14 cellular contexts compared by ENCODE assay signal in genomic region chr5:167294861-167295685, GRCh38.
A peak's percentile ranks its signal among the peaks of the same experiment; 100 is the strongest.
DNase-seq lines count a peak whose midpoint lies in the region; ATAC-seq and TF ChIP-seq lines count a peak whose summit lies in the region.
"Had no signal": no experiment of that assay in that cellular context is flagged by ENCODE, and none has a peak within 500 bp of the region (broad histone marks: within the 10 kb centered on the region; RNA-seq: fewer than 3 reads in every experiment).

No MANE protein-coding gene starts in this region.

- intact Hi-C loops in MCF 10A (cut with micrococcal nuclease): no loop called here
- intact Hi-C loops in breast epithelium (cut with DNase I; ENCODE audit: low total_unique reads): no loop called here
- intact Hi-C loops in body of pancreas (cut with DNase I): no loop called here
- intact Hi-C loops in esophagus muscularis mucosa (cut with DNase I): no loop called here

- H3K27ac ChIP-seq in breast epithelium (no peak overlapping the region), body of pancreas (no peak overlapping the region), esophagus muscularis mucosa (replicated peaks in 1 of 4) (no peak overlapping the region)
- H3K27ac ChIP-seq: C4-2B, cardiac muscle cell, prostate gland had no signal

- TF ChIP-seq POLR2A in breast epithelium (IDR thresholded peaks at IDR 0.05): no peak
- TF ChIP-seq POLR2A in body of pancreas (IDR thresholded peaks at IDR 0.05): no peak
- no peak for TF ChIP-seq POLR2A in GM18505 (IDR thresholded peaks at IDR 0.05; ENCODE audit: borderline replicate concordance, extremely low read depth, insufficient read depth, insufficient read length)
- no peak for TF ChIP-seq POLR2A in esophagus muscularis mucosa (IDR thresholded peaks at IDR 0.05; ENCODE audit: low read depth)

- WGBS in body of pancreas, 2 donors: 62 to 71% methylated on average over 3 of the region's 3 CpGs
- 50% methylated on average over 3 of the region's 3 CpGs for WGBS in esophagus muscularis mucosa

- H3K9me3 ChIP-seq in breast epithelium: no peaks in the 10 kb centered on the region
- no peaks in the 10 kb centered on the region for H3K9me3 ChIP-seq in body of pancreas
- H3K9me3 ChIP-seq in esophagus muscularis mucosa: no peaks in the 10 kb centered on the region
- H3K9me3 ChIP-seq: prostate gland had no signal

- peak overlapping the region; percentile 62 for H3K4me3 Mint-ChIP-seq in MCF 10A (ENCODE audit: unreplicated experiment)
- H3K4me3 Mint-ChIP-seq in stimulated activated naive CD8-positive, alpha-beta T cell treated with anti-CD3 and anti-CD28 coated beads, Interleukin-15, amount 100 ng/mL, for 72 hours: no peak overlapping the region

- peaks cover 4% of the 10 kb centered on the region for H3K36me3 Mint-ChIP-seq in MCF 10A (ENCODE audit: insufficient read depth, unreplicated experiment)

- H3K4me3 ChIP-seq in breast epithelium (no peak overlapping the region), body of pancreas (no peak overlapping the region), esophagus muscularis mucosa (no peak overlapping the region)
- H3K4me3 ChIP-seq: cardiac muscle cell, prostate gland had no signal

- POLR2A ChIA-PET in MCF 10A (lab: Yijun Ruan, JAX): interaction anchor here (0.6 to 2.4 kb wide), 17 partner anchors 10 to 1178 kb away, joined by 3 to 30 read pairs (median 3); no protein-coding TSS in a partner anchor

- H3K4me1 ChIP-seq in breast epithelium (no peaks in the 10 kb centered on the region), body of pancreas (no peaks in the 10 kb centered on the region), esophagus muscularis mucosa (peaks cover 0 to 16% (median 8%) of the 10 kb centered on the region in 4 donors)
- H3K4me1 ChIP-seq: prostate gland had no signal

- H3K27ac Mint-ChIP-seq in MCF 10A (ENCODE audit: low read depth, unreplicated experiment): peak overlapping the region; percentile 90
- H3K27ac Mint-ChIP-seq in stimulated activated naive CD8-positive, alpha-beta T cell treated with anti-CD3 and anti-CD28 coated beads, Interleukin-15, amount 100 ng/mL, for 72 hours: no peak overlapping the region

- no peaks in the 10 kb centered on the region for H3K36me3 ChIP-seq in breast epithelium
- no peaks in the 10 kb centered on the region for H3K36me3 ChIP-seq in body of pancreas (replicated peaks in 1 of 2; ENCODE audit: insufficient read depth in 1 of 2, low read depth in 2 of 2)
- H3K36me3 ChIP-seq in esophagus muscularis mucosa: no peaks in the 10 kb centered on the region
- H3K36me3 ChIP-seq: cardiac muscle cell, prostate gland had no signal

- peaks cover 9% of the 10 kb centered on the region for H3K9me3 Mint-ChIP-seq in MCF 10A (ENCODE audit: unreplicated experiment)
- H3K9me3 Mint-ChIP-seq in stimulated activated naive CD8-positive, alpha-beta T cell treated with anti-CD3 and anti-CD28 coated beads, Interleukin-15, amount 100 ng/mL, for 72 hours: peaks cover 24 to 25% of the 10 kb centered on the region in 2 donors

- H3K4me1 Mint-ChIP-seq in MCF 10A (ENCODE audit: insufficient read depth, unreplicated experiment): peaks cover 44% of the 10 kb centered on the region
- H3K4me1 Mint-ChIP-seq in stimulated activated naive CD8-positive, alpha-beta T cell treated with anti-CD3 and anti-CD28 coated beads, Interleukin-15, amount 100 ng/mL, for 72 hours: no peaks in the 10 kb centered on the region

- no TSS peak for BruUV-seq in MCF 10A (replicated peaks; lab: Mats Ljungman, UMichigan)

- TF ChIP-seq EP300 in esophagus muscularis mucosa (IDR thresholded peaks at IDR 0.05): no peak

- ATAC-seq in body of pancreas: peak; percentile 47
- no peak for ATAC-seq in GM18505 (IDR thresholded peaks at IDR 0.05; ENCODE audit: unreplicated experiment)
- no peak for ATAC-seq in stimulated activated naive CD8-positive, alpha-beta T cell treated with anti-CD3 and anti-CD28 coated beads, Interleukin-15, amount 100 ng/mL, for 72 hours

- TF ChIP-seq CTCF in MCF 10A (IDR thresholded peaks at IDR 0.05; ENCODE audit: unreplicated experiment): no peak
- no peak for TF ChIP-seq CTCF in breast epithelium (IDR thresholded peaks at IDR 0.05)
- no peak for TF ChIP-seq CTCF in body of pancreas (IDR thresholded peaks at IDR 0.05)
- no peak for TF ChIP-seq CTCF in esophagus muscularis mucosa (IDR thresholded peaks at IDR 0.05)

- H3K27me3 ChIP-seq in breast epithelium (no peaks in the 10 kb centered on the region), body of pancreas (no peaks in the 10 kb centered on the region), esophagus muscularis mucosa (no peaks in the 10 kb centered on the region)
- H3K27me3 ChIP-seq: cardiac muscle cell had no signal

- peak; percentile 93 for DNase-seq in MCF 10A (ENCODE audit: unreplicated experiment)
- DNase-seq in breast epithelium (ENCODE audit: low spot score in 2 of 2): no peak
- DNase-seq in body of pancreas: no peak
- peak; percentile 61 for DNase-seq in iPS-NIHi7 (ENCODE audit: extremely low spot score)
- DNase-seq in activated CD4-positive, alpha-beta T cell treated with anti-CD3 and anti-CD28 coated beads for 1 hour: no peak
- no peak for DNase-seq in stimulated activated naive CD8-positive, alpha-beta T cell treated with anti-CD3 and anti-CD28 coated beads, Interleukin-15, amount 100 ng/mL, for 72 hours
- DNase-seq in esophagus muscularis mucosa (ENCODE audit: extremely low spot score): no peak
- DNase-seq: activated CD4-positive, CD25-positive, alpha-beta regulatory T cell; KG1; substantia nigra had no signal

- H3K27me3 Mint-ChIP-seq in MCF 10A (ENCODE audit: insufficient read depth, unreplicated experiment): no peaks in the 10 kb centered on the region
- peaks cover 5% of the 10 kb centered on the region for H3K27me3 Mint-ChIP-seq in stimulated activated naive CD8-positive, alpha-beta T cell treated with anti-CD3 and anti-CD28 coated beads, Interleukin-15, amount 100 ng/mL, for 72 hours

- CTCF ChIA-PET in MCF 10A (lab: Yijun Ruan, JAX): interaction anchor here (0.5 to 1.8 kb wide), 6 partner anchors 76 to 1000 kb away, joined by 3 to 8 read pairs (median 4); no protein-coding TSS in a partner anchor

Comparison
In these comparisons a context has a peak if more than half of its experiments do, and no peak if none do; other contexts are left out.
1. DNase-seq: peak in MCF 10A (single experiment) and iPS-NIHi7 (single experiment); none in breast epithelium (0 of 2), body of pancreas (0 of 4), activated CD4-positive, alpha-beta T cell treated with anti-CD3 and anti-CD28 coated beads for 1 hour (single experiment), stimulated activated naive CD8-positive, alpha-beta T cell treated with anti-CD3 and anti-CD28 coated beads, Interleukin-15, amount 100 ng/mL, for 72 hours (0 of 2) and esophagus muscularis mucosa (single experiment).